8 cellular contexts compared by ENCODE assay signal in genomic region chr2:69387770-69388481, GRCh38. TPM values are rescaled to one million over a fixed set of nuclear protein-coding genes. Genes with fewer than 3 reads are reported as not detected.
DNase-seq lines count a peak whose midpoint lies in the region; ATAC-seq and TF ChIP-seq lines count a peak whose summit lies in the region.

No MANE protein-coding gene starts in this region.

- WGBS in ectodermal cell, 2 experiments: 78 to 88% methylated on average over 12 to 14 of the region's 14 CpGs

- H3K4me3 ChIP-seq in GM06990 (replicated peaks; ENCODE audit: low read depth, low read length) (peak overlapping the region; percentile 74), ectodermal cell (ENCODE audit: insufficient read depth, low read depth, low read length) (peak overlapping the region; percentile 90), neuron (ENCODE audit: low read length) (peak overlapping the region; percentile 67)

- H3K9me3 ChIP-seq in ectodermal cell (ENCODE audit: control insufficient read depth, low read length) (no peaks in the 10 kb centered on the region), neuron (ENCODE audit: low read length) (no peaks in the 10 kb centered on the region)

- no peak overlapping the region for H3K27ac ChIP-seq in ectodermal cell (ENCODE audit: insufficient read depth, low read depth, low read length, poor library complexity, severe bottlenecking)

- H3K36me3 ChIP-seq in GM06990 (ENCODE audit: control insufficient read depth, insufficient read depth, low read length): no peaks in the 10 kb centered on the region
- H3K36me3 ChIP-seq in ectodermal cell (ENCODE audit: control insufficient read depth, insufficient read depth, low read length): no peaks in the 10 kb centered on the region
- H3K36me3 ChIP-seq in neuron (ENCODE audit: insufficient read depth, low read length): no peaks in the 10 kb centered on the region

- TF ChIP-seq CTCF in GM06990 (IDR thresholded peaks at IDR 0.05; ENCODE audit: insufficient read depth, low read length, poor library complexity, severe bottlenecking): no peak

- H2AFZ ChIP-seq in neuron (ENCODE audit: low read depth, low read length): peak overlapping the region; percentile 87

- DNase-seq in GM06990 (ENCODE audit: extremely low read depth, insufficient read length) (no peak), NCI-H69 (lab: John Stamatoyannopoulos, UW) (peak; percentile 2), SW 1271 (lab: John Stamatoyannopoulos, UW) (no peak), retina (no peak), 8988T (no peak)

- H3K4me1 ChIP-seq in ectodermal cell (ENCODE audit: control insufficient read depth, insufficient read depth, low read length) (peaks cover 7% of the 10 kb centered on the region), neuron (ENCODE audit: insufficient read depth, low read length) (peaks cover 18% of the 10 kb centered on the region)

- H3K27me3 ChIP-seq in GM06990 (replicated peaks; ENCODE audit: control insufficient read depth, insufficient read depth, low read length): no peaks in the 10 kb centered on the region
- no peaks in the 10 kb centered on the region for H3K27me3 ChIP-seq in ectodermal cell (ENCODE audit: control insufficient read depth, insufficient read depth, low read length, poor library complexity, severe bottlenecking)
- H3K27me3 ChIP-seq in neuron (ENCODE audit: insufficient read depth, low read length): no peaks in the 10 kb centered on the region

- ATAC-seq in GM21381 (IDR thresholded peaks at IDR 0.05; ENCODE audit: unreplicated experiment): no peak

RNA-seq across cellular contexts. Expression of gene GFPT1, which starts 0.9 kb away (rescaled TPM):
- polyA plus RNA-seq in ectodermal cell (2013, experiment 1 of 4): 31.8 TPM
- 31.5 TPM for polyA plus RNA-seq in ectodermal cell (2013, experiment 2 of 4)
- polyA plus RNA-seq in ectodermal cell (2013, experiment 3 of 4): 19.2 TPM
- polyA plus RNA-seq in ectodermal cell (2013, experiment 4 of 4): 21.8 TPM

RNA-seq across cellular contexts. Expression of gene NFU1, which starts 49.3 kb away (rescaled TPM):
- polyA plus RNA-seq in ectodermal cell (2013, experiment 1 of 4): 52.8 TPM
- polyA plus RNA-seq in ectodermal cell (2013, experiment 2 of 4): 51.1 TPM
- 57.7 TPM for polyA plus RNA-seq in ectodermal cell (2013, experiment 3 of 4)
- 59.1 TPM for polyA plus RNA-seq in ectodermal cell (2013, experiment 4 of 4)
